In the genomic region with DNA sequence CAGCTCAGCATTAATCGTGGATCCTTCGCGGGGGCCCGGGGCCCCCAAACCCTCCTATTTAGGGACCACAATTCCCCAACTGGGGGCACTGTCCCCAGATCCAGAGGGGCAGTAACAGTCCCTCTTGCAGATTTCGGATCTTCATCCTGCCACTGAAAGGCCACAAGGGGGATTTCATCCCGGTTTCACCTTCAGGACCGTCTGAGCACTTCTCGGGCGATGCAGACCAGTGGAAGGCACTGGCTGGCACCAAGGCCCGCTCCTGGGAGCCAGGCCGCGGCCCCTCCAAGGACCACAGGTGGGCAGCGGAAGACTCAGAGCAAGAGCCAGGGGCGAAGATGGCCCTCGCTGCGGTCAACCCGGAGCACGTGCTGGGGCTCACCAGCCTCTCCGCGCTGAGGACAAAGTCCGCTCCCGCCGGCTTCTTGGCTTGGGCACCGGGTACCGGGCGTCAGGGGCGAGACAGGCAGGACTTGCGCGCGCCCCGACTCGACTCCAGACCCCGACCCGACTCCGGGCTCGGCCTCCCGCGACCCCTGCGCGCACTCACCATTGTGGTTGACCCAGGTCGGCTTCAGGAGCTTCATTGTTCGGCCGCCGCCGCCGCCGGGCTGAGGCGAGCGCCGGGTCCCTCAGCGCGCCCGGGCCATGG, we compare ENCODE assay signal across 8 cellular contexts. TPM values are rescaled to one million over a fixed set of nuclear protein-coding genes. Genes with fewer than 3 reads are reported as not detected.
DNase-seq lines count a peak whose midpoint lies in the region; ATAC-seq and TF ChIP-seq lines count a peak whose summit lies in the region.

No MANE protein-coding gene starts in this region.

- peak overlapping the region; percentile 88 for H3K9ac ChIP-seq in mammary epithelial cell (ENCODE audit: insufficient read depth, low read length)

- H4K20me1 ChIP-seq in PC-9 (ENCODE audit: insufficient read depth) (peaks cover 22% of the 10 kb centered on the region; the same call in 1 of the 2 replicates), mammary epithelial cell (ENCODE audit: insufficient read depth, low read length) (no peaks in the 10 kb centered on the region)

- DNase-seq in COLO668 (lab: John Stamatoyannopoulos, UW; ENCODE audit: unreplicated experiment): peak; percentile 67
- peak in 1 of 2 experiments; percentile 6 for DNase-seq in PC-9
- DNase-seq in mammary epithelial cell: peak; percentile 31
- DNase-seq in left kidney (ENCODE audit: low read depth, low spot score): peak; percentile 66
- peak; percentile 65 for DNase-seq in stomach
- no peak for DNase-seq in omental fat pad (ENCODE audit: low spot score)
- DNase-seq in middle frontal gyrus (ENCODE audit: extremely low spot score, low spot score): no peak

- dilution Hi-C loops in mammary epithelial cell (cut with HindIII; ENCODE audit: low sequenced_read_pairs): no loop called here

- TF ChIP-seq POLR2A in stomach (IDR thresholded peaks at IDR 0.05): no peak

- TF ChIP-seq CTCF in PC-9 (conservative IDR thresholded peaks at IDR 0.05) (no peak), mammary epithelial cell (conservative IDR thresholded peaks at IDR 0.05 in 1 of 2, IDR thresholded peaks at IDR 0.05 in 1 of 2; ENCODE audit: extremely low read depth in 1 of 2, insufficient read depth in 1 of 2, low read depth in 1 of 2, low read length in 2 of 2) (peak in 1 of 2 donors; percentile 25), stomach (IDR thresholded peaks at IDR 0.05) (no peak), omental fat pad (IDR thresholded peaks at IDR 0.05) (no peak)

- H3K27me3 ChIP-seq in PC-9 (ENCODE audit: insufficient read depth, low read depth): no peaks in the 10 kb centered on the region
- H3K27me3 ChIP-seq in mammary epithelial cell (ENCODE audit: insufficient read depth, low read length): no peaks in the 10 kb centered on the region
- no peaks in the 10 kb centered on the region for H3K27me3 ChIP-seq in stomach

- BruUV-seq in PC-9 (replicated peaks; lab: Mats Ljungman, UMichigan) (no TSS peak), mammary epithelial cell (replicated peaks; lab: Mats Ljungman, UMichigan) (no TSS peak)

- intact Hi-C loops in PC-9 (cut with micrococcal nuclease; ENCODE audit: unreplicated experiment): no loop called here
- intact Hi-C loops in mammary epithelial cell (cut with micrococcal nuclease): loop anchor here (5.0 kb wide), 1 partner anchor 139 kb away; a partner anchor contains a TSS
- intact Hi-C loops in stomach (cut with DNase I; ENCODE audit: low total_unique reads): loop anchor here (5.0 kb wide), 1 partner anchor 46 kb away; a partner anchor contains a TSS

- H3K36me3 ChIP-seq in PC-9 (ENCODE audit: low read depth) (no peaks in the 10 kb centered on the region), mammary epithelial cell (ENCODE audit: insufficient read depth, low read length) (peaks cover 7% of the 10 kb centered on the region), stomach (peaks cover 15 to 19% (median 18%) of the 10 kb centered on the region in 4 donors)

- H3K9me2 ChIP-seq in PC-9 (ENCODE audit: insufficient read depth): no peaks in the 10 kb centered on the region

- TF ChIP-seq EP300 in stomach (IDR thresholded peaks at IDR 0.05): no peak

- H3F3A ChIP-seq in PC-9 (ENCODE audit: insufficient read depth, low read depth): no peaks in the 10 kb centered on the region

- in situ Hi-C loops in mammary epithelial cell (cut with MboI; ENCODE audit: low sequenced_read_pairs in 2 of 2): no loop called here

- H3K27ac ChIP-seq in PC-9 (no peak overlapping the region), mammary epithelial cell (ENCODE audit: insufficient read depth, low read depth, low read length) (peak overlapping the region; percentile 70), stomach (peak overlapping the region; percentile 81 to 98 (median 94))

- H3K4me1 ChIP-seq in PC-9 (replicated peaks; ENCODE audit: insufficient read depth): peaks cover 8% of the 10 kb centered on the region
- H3K4me1 ChIP-seq in mammary epithelial cell (ENCODE audit: insufficient read depth, low read length): peaks cover 17% of the 10 kb centered on the region
- H3K4me1 ChIP-seq in stomach: peaks cover 23 to 60% (median 40%) of the 10 kb centered on the region in 4 donors

- H3K4me3 ChIP-seq in PC-9: peak overlapping the region; percentile 73
- peak overlapping the region; percentile 70 to 97 (median 95) for H3K4me3 ChIP-seq in mammary epithelial cell (replicated peaks in 1 of 3; ENCODE audit: insufficient read depth in 1 of 3, low read depth in 2 of 3, low read length in 3 of 3)
- peak overlapping the region; percentile 86 to 98 (median 94) for H3K4me3 ChIP-seq in stomach

- 0% methylated on average over 10 of the region's 53 CpGs for WGBS in mammary epithelial cell (ENCODE audit: low coverage, missing lambda C conversion rate)
- 0 to 1% (median 1%) methylated on average over 5 to 53 of the region's 53 CpGs for WGBS in stomach, 5 donors

- H3K9me3 ChIP-seq in PC-9 (ENCODE audit: insufficient read depth, low read depth) (no peaks in the 10 kb centered on the region), mammary epithelial cell (replicated peaks; ENCODE audit: insufficient read depth, low read length) (no peaks in the 10 kb centered on the region), stomach (no peaks in the 10 kb centered on the region)

- POLR2A ChIA-PET in PC-9 (lab: Charles Lee; ENCODE audit: unreplicated experiment): interaction anchor here (0.7 kb wide), 1 partner anchor 248 kb away, joined by 3 read pairs; no protein-coding TSS in a partner anchor

- H3K79me2 ChIP-seq in PC-9 (ENCODE audit: low read depth): peaks cover 51% of the 10 kb centered on the region
- peaks cover 62% of the 10 kb centered on the region for H3K79me2 ChIP-seq in mammary epithelial cell (ENCODE audit: insufficient read depth, low read length)

- peak; percentile 3 for ATAC-seq in GM21786 (IDR thresholded peaks at IDR 0.05; ENCODE audit: unreplicated experiment)
- no peak for ATAC-seq in omental fat pad (ENCODE audit: low FRiP score)

- H2AFZ ChIP-seq in PC-9: peak overlapping the region; percentile 71
- peak overlapping the region; percentile 74 for H2AFZ ChIP-seq in mammary epithelial cell (ENCODE audit: low read depth, low read length)

- CTCF ChIA-PET in PC-9 (lab: Charles Lee) (no interaction called here), mammary epithelial cell (lab: Charles Lee; ENCODE audit: low non-redundant PET) (no interaction called here)

- H3K4me2 ChIP-seq in PC-9: peak overlapping the region; percentile 86
- H3K4me2 ChIP-seq in mammary epithelial cell (ENCODE audit: insufficient read depth, low read depth, low read length): peak overlapping the region; percentile 94

RNA-seq across cellular contexts. Expression of a gene that starts 0.5 kb away (rescaled TPM):
- total RNA-seq in PC-9 (2021) (13.7 and 19.2 TPM in 2 replicates), mammary epithelial cell (10 to 100 TPM; 18.2 to 27.3 TPM), stomach (10 to 100 TPM in 4 of 5 donors, 1 to 10 TPM in 1; 6.4 to 47.2 (median 13.4) TPM), omental fat pad (10 to 100 TPM; 20.8 to 32.7 (median 22.6) TPM)
- polyA plus RNA-seq in mammary epithelial cell (21.0 TPM), stomach (10 to 100 TPM in 2 of 3 donors, 1 to 10 TPM in 1; 9.2 to 14.8 (median 10.8) TPM)
- 73.5 TPM for polyA minus RNA-seq in mammary epithelial cell

RNA-seq across cellular contexts. Expression of a gene that starts 1.3 kb away (rescaled TPM):
- 21.1 and 25.1 TPM in 2 replicates for total RNA-seq in PC-9 (2021)
- 10 to 100 TPM; 22.8 to 40.0 TPM for total RNA-seq in mammary epithelial cell
- 34.8 TPM for polyA plus RNA-seq in mammary epithelial cell
- 15.5 TPM for polyA minus RNA-seq in mammary epithelial cell
- 10 to 100 TPM in 3 of 5 donors, 1 to 10 TPM in 2; 2.3 to 25.0 (median 11.2) TPM for total RNA-seq in stomach
- polyA plus RNA-seq in stomach: 10 to 100 TPM; 43.6 to 61.1 (median 57.3) TPM
- 10 to 100 TPM; 17.3 to 25.9 (median 24.0) TPM for total RNA-seq in omental fat pad

RNA-seq across cellular contexts. Expression of a gene that starts 16.5 kb away (rescaled TPM):
- total RNA-seq in PC-9 (2021) (12.3 and 14.2 TPM in 2 replicates), mammary epithelial cell (10 to 100 TPM; 12.2 to 14.7 TPM), stomach (100 to 1,000 TPM in 1 of 5 donors, 10 to 100 TPM in 4; 23.6 to 124 (median 46.3) TPM), omental fat pad (10 to 100 TPM; 52.7 to 75.3 (median 57.3) TPM)
- polyA plus RNA-seq in mammary epithelial cell (8.7 TPM), stomach (10 to 100 TPM; 33.1 to 58.2 (median 36.6) TPM)
- 7.6 TPM for polyA minus RNA-seq in mammary epithelial cell

RNA-seq across cellular contexts. Expression of a gene that starts 48.0 kb away (rescaled TPM):
- 41.6 and 66.9 TPM in 2 replicates for total RNA-seq in PC-9 (2021)
- total RNA-seq in mammary epithelial cell: 10 to 100 TPM; 63.3 to 98.2 TPM
- 225 TPM for polyA plus RNA-seq in mammary epithelial cell
- polyA minus RNA-seq in mammary epithelial cell: 147 TPM
- total RNA-seq in stomach: 10 to 100 TPM in 4 of 5 donors, 1 to 10 TPM in 1; 3.8 to 78.6 (median 36.4) TPM
- polyA plus RNA-seq in stomach: 10 to 100 TPM; 63.4 to 86.6 (median 64.9) TPM
- total RNA-seq in omental fat pad: 10 to 100 TPM; 32.3 to 47.5 (median 40.3) TPM

RNA-seq across cellular contexts. Expression of a gene that starts 48.7 kb away (rescaled TPM):
- total RNA-seq in PC-9 (2021) (27.5 and 29.1 TPM in 2 replicates), mammary epithelial cell (10 to 100 TPM in 1 of 2 donors, 1 to 10 TPM in 1; 2.2 to 31.1 TPM), stomach (10 to 100 TPM in 1 of 5 donors, 1 to 10 TPM in 3, not detected in 1; 1.2 to 44.2 (median 4.9) TPM), omental fat pad (1 to 10 TPM in 2 of 4 donors, under 1 TPM in 1, not detected in 1; 0.95 to 1.4 (median 1.2) TPM)
- polyA plus RNA-seq in mammary epithelial cell (49.3 TPM), stomach (1 to 10 TPM; 2.3 to 7.8 (median 5.4) TPM)
- 33.7 TPM for polyA minus RNA-seq in mammary epithelial cell

Comparison
In these comparisons a context has a peak if more than half of its experiments do, and no peak if none do; other contexts are left out.
1. DNase-seq: peak in COLO668 (single experiment), mammary epithelial cell (single experiment), left kidney (single experiment) and stomach (single experiment); none in omental fat pad (single experiment) and middle frontal gyrus (single experiment).
2. Peak in every context shown above with its lines, with median percentiles within 50 percentile points of each other: H3K4me3 ChIP-seq.